Comparison of ENCODE assay signal across 1 cellular context in genomic region chr7:151376218-151376902, GRCh38.
A peak's percentile ranks its signal among the peaks of the same experiment; 100 is the strongest.
TF ChIP-seq lines count a peak whose summit lies in the region.

No MANE protein-coding gene starts in this region.

TF ChIP-seq in K562, 482 proteins besides CTCF, POLR2A, EP300 and RAD21:
- TF ChIP-seq SREBF1 (IDR thresholded peaks at IDR 0.05; ENCODE audit: borderline replicate concordance, low read depth, low read length) (no peak), SRF (CRISPR knock-in tag; IDR thresholded peaks at IDR 0.05) (no peak), NR0B1 (IDR thresholded peaks at IDR 0.05; ENCODE audit: partially characterized antibody) (no peak), HMGN3 (IDR thresholded peaks at IDR 0.05; ENCODE audit: borderline replicate concordance, extremely low read depth, insufficient read length, low read depth, low read length) (peak; percentile 31)
TF ChIP-seq in K562: peak in this region for 1.
